8 cellular contexts compared by ENCODE assay signal in the genomic region with DNA sequence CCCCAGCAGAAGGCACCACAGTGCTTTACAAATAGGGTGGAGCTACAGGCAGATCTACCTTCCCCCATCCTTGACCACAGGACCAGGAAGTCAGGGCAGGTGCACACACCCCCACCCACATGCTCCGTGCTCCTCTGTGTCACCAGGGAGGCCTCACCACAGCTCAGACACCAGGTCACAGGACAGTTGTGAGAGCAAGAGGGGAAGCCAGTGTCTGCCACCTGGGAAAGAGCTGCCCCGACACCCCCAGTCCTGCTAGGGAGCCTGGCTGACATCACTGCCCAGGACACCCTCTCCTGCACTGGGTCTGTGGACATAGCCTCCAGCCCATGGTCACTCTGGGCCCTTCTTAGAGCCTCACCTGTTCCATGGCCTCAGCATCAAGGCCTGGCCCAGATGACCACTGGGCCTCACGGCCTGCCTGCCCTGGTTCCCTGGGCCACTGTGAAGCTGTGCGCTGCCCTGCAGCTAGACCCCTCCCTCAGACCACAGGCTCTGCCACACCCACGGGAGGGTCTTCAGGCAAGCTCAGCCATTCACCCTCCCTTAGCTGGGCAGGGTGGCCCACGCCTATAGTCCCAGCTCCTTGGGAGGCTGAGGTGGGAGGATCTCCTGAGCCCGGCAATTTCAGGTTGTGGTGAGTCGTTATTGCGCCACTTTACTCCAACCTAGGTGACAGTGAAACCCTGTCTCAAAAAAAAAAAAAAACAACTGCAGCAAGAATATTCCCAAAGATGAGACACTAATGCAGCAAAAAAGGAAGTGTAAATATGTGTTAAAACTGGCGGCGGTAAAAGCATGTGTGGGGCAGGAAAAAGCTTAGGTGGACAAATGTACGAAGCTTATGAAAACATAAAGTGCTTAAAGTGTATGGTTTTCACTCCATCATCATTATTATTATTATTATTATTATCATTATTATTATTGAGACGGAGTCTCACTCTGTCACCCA. TPM values are rescaled to one million over a fixed set of nuclear protein-coding genes. Genes with fewer than 3 reads are reported as not detected.
DNase-seq lines count a peak whose midpoint lies in the region; ATAC-seq and TF ChIP-seq lines count a peak whose summit lies in the region.

No MANE protein-coding gene starts in this region.

- no peaks in the 10 kb centered on the region for H3K27me3 Mint-ChIP-seq in activated T-helper 2 cell treated with anti-CD3 and anti-CD28 coated beads, Interferon-gamma antibody, Interleukin-2, Interleukin-4, amounts not matched to agents 10 μg/mL and 5 μg/mL and 100 μg/mL, durations not matched to agents 14 hours and 24 hours and 36 hours (ENCODE audit: low read depth)

- peaks cover 48% of the 10 kb centered on the region for H3K36me3 Mint-ChIP-seq in activated T-helper 2 cell treated with anti-CD3 and anti-CD28 coated beads, Interferon-gamma antibody, Interleukin-2, Interleukin-4, amounts not matched to agents 10 μg/mL and 5 μg/mL and 100 μg/mL, durations not matched to agents 14 hours and 24 hours and 36 hours (ENCODE audit: low read depth)

- no peak overlapping the region for H3K27ac Mint-ChIP-seq in activated T-helper 2 cell treated with anti-CD3 and anti-CD28 coated beads, Interferon-gamma antibody, Interleukin-2, Interleukin-4, amounts not matched to agents 10 μg/mL and 5 μg/mL and 100 μg/mL, durations not matched to agents 14 hours and 24 hours and 36 hours

- peaks cover 26% of the 10 kb centered on the region for H3K4me1 Mint-ChIP-seq in activated T-helper 2 cell treated with anti-CD3 and anti-CD28 coated beads, Interferon-gamma antibody, Interleukin-2, Interleukin-4, amounts not matched to agents 10 μg/mL and 5 μg/mL and 100 μg/mL, durations not matched to agents 14 hours and 24 hours and 36 hours (ENCODE audit: low read depth)

- H3K4me3 Mint-ChIP-seq in activated T-helper 2 cell treated with anti-CD3 and anti-CD28 coated beads, Interferon-gamma antibody, Interleukin-2, Interleukin-4, amounts not matched to agents 10 μg/mL and 5 μg/mL and 100 μg/mL, durations not matched to agents 14 hours and 24 hours and 36 hours (ENCODE audit: low read depth): no peak overlapping the region

- DNase-seq in NCI-H510A (lab: John Stamatoyannopoulos, UW) (peak; percentile 32), NCI-H128 (lab: John Stamatoyannopoulos, UW; ENCODE audit: unreplicated experiment) (no peak), superior temporal gyrus (ENCODE audit: extremely low spot score) (no peak)
- peak; percentile 49 for DNase-seq in activated T-helper 2 cell treated with anti-CD3 and anti-CD28 coated beads, Interferon-gamma antibody, Interleukin-2, Interleukin-4, amounts not matched to agents 10 μg/mL and 5 μg/mL and 100 μg/mL, durations not matched to agents 14 hours and 24 hours and 36 hours (ENCODE audit: low spot score)
- DNase-seq in stimulated activated CD4-positive, alpha-beta T cell treated with anti-CD3 and anti-CD28 coated beads, Interleukin-15, amount 100 ng/mL, for 1 hour (ENCODE audit: low read depth in 1 of 2, low spot score in 1 of 2): peak; percentile 9 to 11

- intact Hi-C loops in activated T-helper 2 cell treated with anti-CD3 and anti-CD28 coated beads, Interferon-gamma antibody, Interleukin-2, Interleukin-4, amounts not matched to agents 10 μg/mL and 5 μg/mL and 100 μg/mL, durations not matched to agents 14 hours and 24 hours and 36 hours (cut with micrococcal nuclease): no loop called here

- no peaks in the 10 kb centered on the region for H3K9me3 Mint-ChIP-seq in activated T-helper 2 cell treated with anti-CD3 and anti-CD28 coated beads, Interferon-gamma antibody, Interleukin-2, Interleukin-4, amounts not matched to agents 10 μg/mL and 5 μg/mL and 100 μg/mL, durations not matched to agents 14 hours and 24 hours and 36 hours

- ATAC-seq in HG02623 (IDR thresholded peaks at IDR 0.05; ENCODE audit: unreplicated experiment) (peak; percentile 83), HG02642 (IDR thresholded peaks at IDR 0.05; ENCODE audit: poor library complexity, unreplicated experiment) (no peak)

- TF ChIP-seq POLR2A in GM15510 (IDR thresholded peaks at IDR 0.05; ENCODE audit: borderline replicate concordance, extremely low read depth, insufficient read length): peak; percentile 32

RNA-seq across cellular contexts. Expression of gene POLR3K, which starts 14.2 kb away (rescaled TPM):
- total RNA-seq in activated T-helper 2 cell treated with anti-CD3 and anti-CD28 coated beads, Interferon-gamma antibody, Interleukin-2, Interleukin-4, amounts not matched to agents 10 μg/mL and 5 μg/mL and 100 μg/mL, durations not matched to agents 14 hours and 24 hours and 36 hours: 64.8 and 67.3 TPM in 2 replicates

RNA-seq across cellular contexts. Expression of gene SNRNP25, which starts 14.4 kb away (rescaled TPM):
- total RNA-seq in activated T-helper 2 cell treated with anti-CD3 and anti-CD28 coated beads, Interferon-gamma antibody, Interleukin-2, Interleukin-4, amounts not matched to agents 10 μg/mL and 5 μg/mL and 100 μg/mL, durations not matched to agents 14 hours and 24 hours and 36 hours: 77.5 and 83.1 TPM in 2 replicates

RNA-seq across cellular contexts. Expression of gene RHBDF1, which starts 33.2 kb away (rescaled TPM):
- 1.2 and 1.6 TPM in 2 replicates for total RNA-seq in activated T-helper 2 cell treated with anti-CD3 and anti-CD28 coated beads, Interferon-gamma antibody, Interleukin-2, Interleukin-4, amounts not matched to agents 10 μg/mL and 5 μg/mL and 100 μg/mL, durations not matched to agents 14 hours and 24 hours and 36 hours

RNA-seq across cellular contexts. Expression of gene MPG, which starts 38.8 kb away (rescaled TPM):
- total RNA-seq in activated T-helper 2 cell treated with anti-CD3 and anti-CD28 coated beads, Interferon-gamma antibody, Interleukin-2, Interleukin-4, amounts not matched to agents 10 μg/mL and 5 μg/mL and 100 μg/mL, durations not matched to agents 14 hours and 24 hours and 36 hours: 77.7 and 78.6 TPM in 2 replicates

Comparison
In these comparisons a context has a peak if more than half of its experiments do, and no peak if none do; other contexts are left out.
1. DNase-seq: peak in NCI-H510A (single experiment), activated T-helper 2 cell treated with anti-CD3 and anti-CD28 coated beads, Interferon-gamma antibody, Interleukin-2, Interleukin-4, amounts not matched to agents 10 μg/mL and 5 μg/mL and 100 μg/mL, durations not matched to agents 14 hours and 24 hours and 36 hours (single experiment) and stimulated activated CD4-positive, alpha-beta T cell treated with anti-CD3 and anti-CD28 coated beads, Interleukin-15, amount 100 ng/mL, for 1 hour (2 of 2); none in NCI-H128 (single experiment) and superior temporal gyrus (single experiment).